In genomic region chr9:129665008-129665771, GRCh38 we compare ENCODE assay signal across 8 cellular contexts. TPM values are rescaled to one million over a fixed set of nuclear protein-coding genes. Genes with fewer than 3 reads are reported as not detected.
A peak's percentile ranks its signal among the peaks of the same experiment; 100 is the strongest.
DNase-seq lines count a peak whose midpoint lies in the region; ATAC-seq and TF ChIP-seq lines count a peak whose summit lies in the region.

TSS of gene PRRX2 (plus strand) at chr9:129665647. CDS start at chr9:129665868, 221 bp downstream.

- intact Hi-C loops in aorta (cut with DNase I): loop anchor here (5.0 kb wide), 2 partner anchors 47 to 62 kb away; no protein-coding TSS in a partner anchor

- no peaks in the 10 kb centered on the region for H3K9me3 Mint-ChIP-seq in effector memory CD8-positive, alpha-beta T cell
- no peaks in the 10 kb centered on the region for H3K9me3 Mint-ChIP-seq in neural crest cell

- H3K4me1 Mint-ChIP-seq in effector memory CD8-positive, alpha-beta T cell (ENCODE audit: low read depth in 2 of 2): peaks cover 5 to 6% of the 10 kb centered on the region in 2 donors
- peaks cover 8% of the 10 kb centered on the region for H3K4me1 Mint-ChIP-seq in neural crest cell

- H3K36me3 ChIP-seq in aorta (ENCODE audit: control insufficient read depth in 1 of 2, insufficient read depth in 2 of 2, low read length in 1 of 2): no peaks in the 10 kb centered on the region

- TF ChIP-seq CTCF in neural crest cell (conservative IDR thresholded peaks at IDR 0.05): no peak

- peaks cover 17 to 34% of the 10 kb centered on the region in 2 donors for H3K27me3 Mint-ChIP-seq in effector memory CD8-positive, alpha-beta T cell
- peaks cover 57% of the 10 kb centered on the region for H3K27me3 Mint-ChIP-seq in neural crest cell (ENCODE audit: low read depth)

- H3K27me3 ChIP-seq in aorta (ENCODE audit: control insufficient read depth in 1 of 2, insufficient read depth in 2 of 2, low read length in 1 of 2): no peaks in the 10 kb centered on the region

- no peaks in the 10 kb centered on the region for H3K9me3 ChIP-seq in aorta (ENCODE audit: control insufficient read depth, low read length)

- no peaks in the 10 kb centered on the region for H3K4me1 ChIP-seq in aorta (ENCODE audit: control insufficient read depth in 1 of 2, insufficient read depth in 2 of 2, low read length in 2 of 2)

- H3K36me3 Mint-ChIP-seq in effector memory CD8-positive, alpha-beta T cell (ENCODE audit: insufficient read depth): no peaks in the 10 kb centered on the region
- no peaks in the 10 kb centered on the region for H3K36me3 Mint-ChIP-seq in neural crest cell (ENCODE audit: low read depth)

- DNase-seq in GM03348 (ENCODE audit: low spot score) (peak; percentile 91), neural crest cell (ENCODE audit: low read depth, low spot score) (peak; percentile 33), aorta (peak; percentile 83 to 91), NCI-H2171 treated with DMSO at 0.1 percent for 48 hours (lab: John Stamatoyannopoulos, UW) (no peak)
- DNase-seq in activated CD4-positive, CD25-positive, alpha-beta regulatory T cell treated with anti-CD3 and anti-CD28 coated beads, Interleukin-2, amount 50 U/mL, for 72 hours: peak; percentile 46
- peak in 2 of 3 experiments; percentile 14 to 20 for DNase-seq in effector memory CD8-positive, alpha-beta T cell

- ATAC-seq in effector memory CD8-positive, alpha-beta T cell (replicated peaks): peak; percentile 73
- peak; percentile 80 for ATAC-seq in aorta (ENCODE audit: low FRiP score)
- ATAC-seq in HG02852 (IDR thresholded peaks at IDR 0.05; ENCODE audit: unreplicated experiment): no peak
- no peak for ATAC-seq in HG03460 (IDR thresholded peaks at IDR 0.05; ENCODE audit: unreplicated experiment)

- peak within 1 kb of the TSS; percentile 52 to 59 for H3K27ac ChIP-seq in aorta (ENCODE audit: low read depth in 1 of 2, low read length in 2 of 2)

- H3K27ac Mint-ChIP-seq in effector memory CD8-positive, alpha-beta T cell: no peak within 1 kb of the TSS
- H3K27ac Mint-ChIP-seq in neural crest cell (ENCODE audit: unreplicated experiment): no peak within 1 kb of the TSS

- H3K4me3 Mint-ChIP-seq in effector memory CD8-positive, alpha-beta T cell: peak within 1 kb of the TSS; percentile 84 to 88
- H3K4me3 Mint-ChIP-seq in neural crest cell: peak within 1 kb of the TSS; percentile 57

- peak within 1 kb of the TSS; percentile 85 to 95 for H3K4me3 ChIP-seq in aorta (ENCODE audit: low read length in 2 of 2)

- 2% methylated on average over 28 to 60 of the region's 60 CpGs for WGBS in aorta, 2 donors

RNA-seq across cellular contexts. Expression of gene PRRX2, which starts in this region (rescaled TPM):
- total RNA-seq in neural crest cell: 0.65 and 0.68 TPM in 2 replicates
- total RNA-seq in aorta: 10 to 100 TPM; 51.9 to 68.8 TPM
- 10 to 100 TPM; 27.7 to 52.6 TPM for polyA plus RNA-seq in aorta

Comparison
In these comparisons a context has a peak if more than half of its experiments do, and no peak if none do; other contexts are left out.
1. RNA of gene PRRX2 (total RNA-seq): 51.9 to 68.8 TPM in aorta; 0.65 to 0.68 TPM in neural crest cell; every median in the first group is over 10 times any median in the second.
2. Peak in DNase-seq in neural crest cell; RNA of the gene not detected or under 1 TPM.
3. ATAC-seq: peak in effector memory CD8-positive, alpha-beta T cell (single experiment) and aorta (single experiment); none in HG02852 (single experiment) and HG03460 (single experiment).